In the genomic region with DNA sequence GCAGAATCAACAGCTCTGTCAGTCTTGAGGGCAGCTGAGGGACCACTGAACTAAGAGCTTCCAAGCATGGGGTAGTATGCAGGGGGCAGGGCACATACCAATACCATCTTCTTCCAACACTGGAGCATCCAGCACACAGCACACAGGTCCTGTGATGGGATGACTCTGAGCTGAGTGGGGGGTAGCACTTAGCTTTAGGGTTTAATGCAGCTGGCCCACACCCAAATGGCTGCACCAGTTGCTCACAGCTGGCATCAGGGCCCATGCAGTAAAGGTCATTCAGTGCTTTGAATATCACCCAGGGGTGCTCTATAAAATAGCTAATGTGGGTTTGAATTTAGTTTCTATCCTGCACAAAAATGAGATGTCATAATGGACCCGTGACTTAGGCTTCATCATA, we compare ENCODE assay signal across 23 cellular contexts. TPM values are rescaled to one million over a fixed set of nuclear protein-coding genes. Genes with fewer than 3 reads are reported as not detected.
DNase-seq lines count a peak whose midpoint lies in the region; ATAC-seq, FAIRE-seq and TF ChIP-seq lines count a peak whose summit lies in the region.
"Had no signal": no experiment of that assay in that cellular context is flagged by ENCODE, and none has a peak within 500 bp of the region (broad histone marks: within the 10 kb centered on the region; RNA-seq: fewer than 3 reads in every experiment).

No MANE protein-coding gene starts in this region.

- H3K4me3 ChIP-seq in H7 (ENCODE audit: insufficient read depth, low read depth, low read length) (no peak overlapping the region), RWPE2 (ENCODE audit: severe bottlenecking) (no peak overlapping the region), H1 (ENCODE audit: extremely low read depth in 1 of 4, insufficient read depth in 2 of 4, low read depth in 3 of 4, low read length in 4 of 4) (no peak overlapping the region), aorta (ENCODE audit: low read length in 2 of 2) (no peak overlapping the region), esophagus squamous epithelium (no peak overlapping the region)
- H3K4me3 ChIP-seq: BLaER1 treated with 17β-estradiol and CSF1 and Interleukin-3, amounts not matched to agents 10 nM and 100 nM had no signal

- TF ChIP-seq POLR2A in H1 (IDR thresholded peaks at IDR 0.05; ENCODE audit: control extremely low read depth in 1 of 2, low read depth in 2 of 2, low read length in 2 of 2) (no peak), esophagus squamous epithelium (IDR thresholded peaks at IDR 0.05) (no peak)

- H3K4me1 ChIP-seq in RWPE2 (ENCODE audit: insufficient read depth, poor library complexity, severe bottlenecking) (no peaks in the 10 kb centered on the region), H1 (replicated peaks in 1 of 4; ENCODE audit: control insufficient read depth in 3 of 4, insufficient read depth in 4 of 4, low read length in 3 of 4) (no peaks in the 10 kb centered on the region), aorta (ENCODE audit: control insufficient read depth in 1 of 2, insufficient read depth in 2 of 2, low read length in 2 of 2) (no peaks in the 10 kb centered on the region), esophagus squamous epithelium (no peaks in the 10 kb centered on the region)
- H3K4me1 ChIP-seq: Caco-2 had no signal

- H4K20me1 ChIP-seq in H1 (replicated peaks in 1 of 2; ENCODE audit: control insufficient read depth in 1 of 2, insufficient read depth in 2 of 2, low read length in 2 of 2): no peaks in the 10 kb centered on the region

- H3K4ac ChIP-seq in H1 (replicated peaks; ENCODE audit: insufficient read length, low read depth, low read length): no peak overlapping the region

- no peak overlapping the region for H3K14ac ChIP-seq in H1 (ENCODE audit: insufficient read length)

- H3K27ac ChIP-seq in RWPE2 (ENCODE audit: poor library complexity, severe bottlenecking): no peak overlapping the region
- no peak overlapping the region for H3K27ac ChIP-seq in H1 (ENCODE audit: low read depth, low read length)
- no peak overlapping the region for H3K27ac ChIP-seq in aorta (ENCODE audit: low read depth in 1 of 2, low read length in 2 of 2)
- H3K27ac ChIP-seq in esophagus squamous epithelium: no peak overlapping the region
- H3K27ac ChIP-seq: BLaER1 treated with 17β-estradiol and CSF1 and Interleukin-3, amounts not matched to agents 10 nM and 100 nM; C4-2B had no signal

- no peak for TF ChIP-seq EP300 in H1 (IDR thresholded peaks at IDR 0.05; ENCODE audit: borderline replicate concordance in 1 of 2, low read depth in 2 of 2, low read length in 2 of 2)

- H3K27me3 ChIP-seq in H7 (ENCODE audit: control insufficient read depth, insufficient read depth, low read length) (no peaks in the 10 kb centered on the region), RWPE2 (ENCODE audit: insufficient read depth, poor library complexity, severe bottlenecking) (no peaks in the 10 kb centered on the region), H1 (replicated peaks in 1 of 4; ENCODE audit: control insufficient read depth in 3 of 4, extremely low read depth in 1 of 4, insufficient read depth in 3 of 4, low read length in 3 of 4) (peaks cover 0 to 4% (median 0%) of the 10 kb centered on the region in 4 experiments; a peak in 3 of 7 replicates), aorta (ENCODE audit: control insufficient read depth in 1 of 2, insufficient read depth in 2 of 2, low read length in 1 of 2) (no peaks in the 10 kb centered on the region), esophagus squamous epithelium (no peaks in the 10 kb centered on the region)
- H3K27me3 ChIP-seq: BLaER1 treated with 17β-estradiol and CSF1 and Interleukin-3, amounts not matched to agents 10 nM and 100 nM had no signal

- no peak overlapping the region for H2AK5ac ChIP-seq in H1 (ENCODE audit: low read depth, low read length)

- POLR2A ChIA-PET in H1 (lab: Charles Lee; ENCODE audit: partially characterized antibody): interaction anchor here (0.8 to 2.2 kb wide), 3 partner anchors 36 to 138 kb away, joined by 3 to 6 read pairs (median 3); a partner anchor contains a TSS

- FAIRE-seq in H1 (lab: Jason Lieb, UNC): no peak
- FAIRE-seq: A204.1, D721Med, G401.6, GM19239 had no signal

- ATAC-seq in RWPE2 (ENCODE audit: low read depth) (peak; percentile 10; the same call in 1 of the 3 replicates), aorta (ENCODE audit: low FRiP score) (no peak)
- ATAC-seq: CD8-positive, alpha-beta T cell had no signal

- H4K91ac ChIP-seq in H1 (replicated peaks; ENCODE audit: insufficient read length, low read length): no peak overlapping the region

- TF ChIP-seq CTCF in RWPE2 (IDR thresholded peaks at IDR 0.05; ENCODE audit: poor library complexity, severe bottlenecking) (no peak), H1 (IDR thresholded peaks at IDR 0.05; ENCODE audit: control extremely low read depth in 1 of 3, insufficient read depth in 1 of 3, low read depth in 1 of 3, low read length in 3 of 3) (no peak), esophagus squamous epithelium (IDR thresholded peaks at IDR 0.05) (no peak)

- H3K23me2 ChIP-seq in H1 (ENCODE audit: low read depth, low read length): no peaks in the 10 kb centered on the region

- no peaks in the 10 kb centered on the region for H3K9me3 ChIP-seq in RWPE2 (ENCODE audit: severe bottlenecking)
- no peaks in the 10 kb centered on the region for H3K9me3 ChIP-seq in H1 (ENCODE audit: insufficient read depth in 2 of 2, low read depth in 1 of 2, low read length in 1 of 2)
- no peaks in the 10 kb centered on the region for H3K9me3 ChIP-seq in aorta (ENCODE audit: control insufficient read depth, low read length)
- H3K9me3 ChIP-seq in esophagus squamous epithelium: no peaks in the 10 kb centered on the region
- H3K9me3 ChIP-seq: Caco-2 had no signal

- H2BK12ac ChIP-seq in H1 (ENCODE audit: low read depth, low read length): 0 out of 2 replicates have a peak overlapping the region, but pooled peaks have one; percentile 18

- H3K79me2 ChIP-seq in H1 (ENCODE audit: control insufficient read depth in 1 of 2, insufficient read depth in 2 of 2, low read length in 2 of 2): no peaks in the 10 kb centered on the region

- H2BK20ac ChIP-seq in H1 (ENCODE audit: low read length): no peak overlapping the region

- no peak overlapping the region for H3K56ac ChIP-seq in H1 (replicated peaks; ENCODE audit: insufficient read length, low read depth, low read length)

- peak; percentile 13 for DNase-seq in H7
- DNase-seq in RWPE2 (ENCODE audit: low spot score): no peak
- no peak for DNase-seq in H1 (ENCODE audit: low read depth in 1 of 2, low spot score in 2 of 2)
- peak; percentile 32 for DNase-seq in islet precursor cell
- no peak for DNase-seq in NCI-H1092 (lab: John Stamatoyannopoulos, UW)
- no peak for DNase-seq in aorta
- DNase-seq in mesenteric fat pad (ENCODE audit: low spot score): no peak
- DNase-seq in esophagus squamous epithelium (lab: John Stamatoyannopoulos, UW): no peak
- DNase-seq: 8988T; ACHN; AML-193; Caco-2; Calu3; CD4-positive, alpha-beta T cell; CD8-positive, alpha-beta T cell; DMS79 treated with DMSO at 0.1 percent for 48 hours; GF-D8 had no signal

- intact Hi-C loops in aorta (cut with DNase I): no loop called here
- intact Hi-C loops in esophagus squamous epithelium (cut with DNase I): no loop called here

- H3K18ac ChIP-seq in H1 (ENCODE audit: extremely low read depth, low read length): no peak overlapping the region

- WGBS in H1 (ENCODE audit: extremely low coverage in 1 of 2, insufficient coverage in 1 of 2, insufficient read length in 1 of 2, insufficient replicate concordance in 2 of 2, low coverage in 1 of 2, low lambda C conversion rate in 2 of 2, missing lambda C conversion rate in 1 of 2), 2 experiments: 73% methylated on average over 1 of the region's 1 CpG; no CpG with 5 or more reads in 1 of the 2 experiments
- 78 to 81% methylated on average over 1 of the region's 1 CpG for WGBS in aorta, 2 donors
- WGBS in esophagus squamous epithelium, 2 donors: 56% methylated on average over 1 of the region's 1 CpG; no CpG with 5 or more reads in 1 of the 2 donors

- no peaks in the 10 kb centered on the region for H3K79me1 ChIP-seq in H1 (ENCODE audit: low read depth, low read length)

- H4K5ac ChIP-seq in H1 (ENCODE audit: insufficient read length, low read depth, low read length): no peak overlapping the region

- H3K4me2 ChIP-seq in H1 (ENCODE audit: insufficient read depth in 1 of 2, low read depth in 2 of 2, low read length in 2 of 2): no peak overlapping the region

- no peak overlapping the region for H2BK120ac ChIP-seq in H1 (replicated peaks; ENCODE audit: low read depth, low read length)

- TF ChIP-seq RAD21 in H1 (IDR thresholded peaks at IDR 0.05 in 1 of 2, conservative IDR thresholded peaks at IDR 0.05 in 1 of 2; ENCODE audit: low read depth in 2 of 2, low read length in 2 of 2): no peak

- H2AFZ ChIP-seq in H1 (ENCODE audit: low read length): no peak overlapping the region

- H3K9ac ChIP-seq in H1 (replicated peaks in 1 of 4; ENCODE audit: extremely low read depth in 1 of 4, low read depth in 3 of 4, low read length in 3 of 4): no peak overlapping the region
- H3K9ac ChIP-seq: BLaER1 treated with 17β-estradiol and CSF1 and Interleukin-3, amounts not matched to agents 10 nM and 100 nM had no signal

- H2BK5ac ChIP-seq in H1 (ENCODE audit: low read depth, low read length): no peak overlapping the region; the same call in 1 of the 2 replicates

- H3K23ac ChIP-seq in H1 (ENCODE audit: insufficient read length): no peak overlapping the region

- no peak overlapping the region for H4K8ac ChIP-seq in H1 (ENCODE audit: extremely low read depth, insufficient read depth, low read length)

- H2BK15ac ChIP-seq in H1 (ENCODE audit: low read length): no peak overlapping the region

- H3K36me3 ChIP-seq in H7 (replicated peaks; ENCODE audit: control insufficient read depth, insufficient read depth, low read length) (no peaks in the 10 kb centered on the region), RWPE2 (ENCODE audit: low read depth) (no peaks in the 10 kb centered on the region), H1 (ENCODE audit: control insufficient read depth in 2 of 4, insufficient read depth in 4 of 4, low read length in 3 of 4) (no peaks in the 10 kb centered on the region), aorta (ENCODE audit: control insufficient read depth in 1 of 2, insufficient read depth in 2 of 2, low read length in 1 of 2) (no peaks in the 10 kb centered on the region), esophagus squamous epithelium (no peaks in the 10 kb centered on the region)

- CTCF ChIA-PET in H1 (lab: Charles Lee; ENCODE audit: partially characterized antibody): interaction anchor here (1.1 to 3.2 kb wide), 7 partner anchors 11 to 256 kb away, joined by 3 to 15 read pairs (median 9); no protein-coding TSS in a partner anchor

RNA-seq across cellular contexts. Expression of a gene that starts 1.7 kb away (rescaled TPM):
- total RNA-seq in H7 (2014; rRNA removed; shearing (Covaris generic)): 0.11 and 0.21 TPM in 2 replicates
- total RNA-seq in H1 (2021; fragmentation: NEBNext Ultra II Directional; extraction: Animal tissue kit (Norgen Biotek cat#: 25700)): 0.21 and 0.73 TPM in 2 replicates
- 0.12 and 0.13 TPM in 2 replicates for polyA plus RNA-seq in H1 (2011; rRNA removed)
- 0.28 TPM for polyA plus RNA-seq in H1 (2011; cell fraction: cytosol; rRNA removed)
- 0.34 TPM for polyA plus RNA-seq in H1 (2011; cell fraction: nucleus; rRNA removed)
- 0.52 to 0.70 TPM (median 0.58 TPM) in 4 replicates for polyA plus RNA-seq in H1 (2012, experiment 1 of 2)
- 0.09 TPM for polyA plus RNA-seq in H1 (2012, experiment 2 of 2)
- polyA plus RNA-seq in H1 (2013, experiment 1 of 2): 0.18 TPM
- polyA plus RNA-seq in H1 (2013, experiment 2 of 2): 0.09 TPM
- 0.41 and 0.46 TPM in 2 replicates for polyA minus RNA-seq in H1 (2011; rRNA and poly(A)+ RNA removed)
- not detected for polyA minus RNA-seq in H1 (2011; cell fraction: cytosol; rRNA and poly(A)+ RNA removed)
- 0.20 TPM for polyA minus RNA-seq in H1 (2011; cell fraction: nucleus; rRNA and poly(A)+ RNA removed)
- under 1 TPM; 0.23 to 0.30 TPM for total RNA-seq in aorta
- polyA plus RNA-seq in aorta: under 1 TPM in 1 of 2 donors, not detected in 1; 0.26 TPM
- total RNA-seq in mesenteric fat pad: 0.55 TPM
- 1 to 10 TPM in 1 of 4 donors, under 1 TPM in 1, not detected in 2; 0.19 to 1.1 TPM for total RNA-seq in esophagus squamous epithelium

RNA-seq across cellular contexts. Expression of a gene that starts 19.6 kb away (rescaled TPM):
- 22.9 and 28.9 TPM in 2 replicates for total RNA-seq in H7 (2014; rRNA removed; shearing (Covaris generic))
- 24.4 and 26.8 TPM in 2 replicates for total RNA-seq in H1 (2021; fragmentation: NEBNext Ultra II Directional; extraction: Animal tissue kit (Norgen Biotek cat#: 25700))
- 14.4 and 23.5 TPM in 2 replicates for polyA plus RNA-seq in H1 (2011; rRNA removed)
- 23.9 TPM for polyA plus RNA-seq in H1 (2011; cell fraction: cytosol; rRNA removed)
- 137 TPM for polyA plus RNA-seq in H1 (2011; cell fraction: nucleus; rRNA removed)
- 14.2 to 29.0 TPM (median 24.0 TPM) in 4 replicates for polyA plus RNA-seq in H1 (2012, experiment 1 of 2)
- 9.3 TPM for polyA plus RNA-seq in H1 (2012, experiment 2 of 2)
- 13.1 TPM for polyA plus RNA-seq in H1 (2013, experiment 1 of 2)
- 13.0 TPM for polyA plus RNA-seq in H1 (2013, experiment 2 of 2)
- polyA minus RNA-seq in H1 (2011; rRNA and poly(A)+ RNA removed): 14.2 and 23.3 TPM in 2 replicates
- 11.0 TPM for polyA minus RNA-seq in H1 (2011; cell fraction: cytosol; rRNA and poly(A)+ RNA removed)
- polyA minus RNA-seq in H1 (2011; cell fraction: nucleus; rRNA and poly(A)+ RNA removed): 41.9 TPM
- 10 to 100 TPM; 28.2 to 41.0 TPM for total RNA-seq in aorta
- 10 to 100 TPM; 11.3 to 69.0 TPM for polyA plus RNA-seq in aorta
- total RNA-seq in mesenteric fat pad: 13.7 TPM
- 10 to 100 TPM in 2 of 4 donors, 1 to 10 TPM in 2; 5.2 to 14.5 (median 10.2) TPM for total RNA-seq in esophagus squamous epithelium

RNA-seq across cellular contexts. Expression of a gene that starts 35.8 kb away (rescaled TPM):
- total RNA-seq in H7 (2014; rRNA removed; shearing (Covaris generic)): 113 and 124 TPM in 2 replicates
- 90.3 and 92.5 TPM in 2 replicates for total RNA-seq in H1 (2021; fragmentation: NEBNext Ultra II Directional; extraction: Animal tissue kit (Norgen Biotek cat#: 25700))
- polyA plus RNA-seq in H1 (2011; rRNA removed) (139 and 170 TPM in 2 replicates), aorta (10 to 100 TPM; 27.5 to 99.2 TPM)
- polyA plus RNA-seq in H1 (2011; cell fraction: cytosol; rRNA removed): 135 TPM
- 210 TPM for polyA plus RNA-seq in H1 (2011; cell fraction: nucleus; rRNA removed)
- polyA plus RNA-seq in H1 (2012, experiment 1 of 2): 51.5 to 92.0 TPM (median 89.3 TPM) in 4 replicates
- 112 TPM for polyA plus RNA-seq in H1 (2012, experiment 2 of 2)
- polyA plus RNA-seq in H1 (2013, experiment 1 of 2): 54.6 TPM
- polyA plus RNA-seq in H1 (2013, experiment 2 of 2): 56.7 TPM
- 83.5 and 103 TPM in 2 replicates for polyA minus RNA-seq in H1 (2011; rRNA and poly(A)+ RNA removed)
- 48.8 TPM for polyA minus RNA-seq in H1 (2011; cell fraction: cytosol; rRNA and poly(A)+ RNA removed)
- polyA minus RNA-seq in H1 (2011; cell fraction: nucleus; rRNA and poly(A)+ RNA removed): 55.8 TPM
- total RNA-seq in aorta (10 to 100 TPM; 34.7 to 44.0 TPM), mesenteric fat pad (35.1 TPM), esophagus squamous epithelium (10 to 100 TPM; 38.8 to 54.2 (median 45.0) TPM)

Comparison
In these comparisons a context has a peak if more than half of its experiments do, and no peak if none do; other contexts are left out.
1. DNase-seq: peak in H7 (single experiment) and islet precursor cell (single experiment); none in RWPE2 (single experiment), H1 (0 of 2), NCI-H1092 (single experiment), aorta (0 of 2), mesenteric fat pad (single experiment) and esophagus squamous epithelium (single experiment).